ENCODE assay signal across 1 cellular context in the genomic region with DNA sequence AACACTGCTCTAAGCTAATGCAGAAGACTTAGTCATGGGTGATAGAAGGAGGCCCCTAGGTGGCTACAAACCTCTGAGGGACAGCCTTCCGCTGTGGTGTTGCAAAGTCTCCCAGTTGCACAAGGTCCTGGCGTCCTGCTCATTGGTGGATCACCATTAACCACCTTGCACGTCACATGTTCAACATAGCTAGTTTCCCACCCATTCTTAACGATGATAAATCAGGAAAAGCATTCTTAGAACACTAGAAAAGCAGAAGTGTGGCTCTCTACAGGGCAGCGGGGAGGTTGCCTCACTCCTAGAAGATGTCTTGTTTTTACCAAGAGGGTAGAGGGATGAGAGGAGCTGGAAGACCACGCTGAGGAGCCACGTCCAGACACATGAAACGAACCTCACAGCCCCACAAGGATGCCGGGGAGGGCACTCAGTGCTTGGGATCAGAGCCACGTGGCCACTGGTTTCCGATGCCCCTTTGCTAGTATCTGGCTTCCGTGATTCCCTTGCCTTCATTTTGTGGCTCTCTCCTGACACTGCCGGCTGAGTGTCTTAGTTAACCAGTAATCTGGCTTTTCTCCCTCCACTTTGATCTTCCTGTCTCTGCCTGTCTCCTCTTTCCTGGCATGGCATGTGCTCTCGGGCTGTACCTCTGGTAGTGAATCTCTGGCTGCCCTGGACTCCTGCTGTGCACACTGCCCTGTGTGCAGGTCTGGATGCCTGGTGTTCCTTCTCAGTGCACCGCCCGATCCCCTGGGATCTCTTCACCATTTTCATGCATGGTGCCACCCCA.
TF ChIP-seq lines count a peak whose summit lies in the region.

No MANE protein-coding gene starts in this region.

TF ChIP-seq in HepG2, 621 proteins besides CTCF, POLR2A, EP300 and RAD21 (continued from another document and continues in another):
- peak; percentile 82; the same call in 1 of the 2 replicates for TF ChIP-seq ZNF142 (CRISPR knock-in tag; IDR thresholded peaks at IDR 0.05)
- TF ChIP-seq, protein P1, sequence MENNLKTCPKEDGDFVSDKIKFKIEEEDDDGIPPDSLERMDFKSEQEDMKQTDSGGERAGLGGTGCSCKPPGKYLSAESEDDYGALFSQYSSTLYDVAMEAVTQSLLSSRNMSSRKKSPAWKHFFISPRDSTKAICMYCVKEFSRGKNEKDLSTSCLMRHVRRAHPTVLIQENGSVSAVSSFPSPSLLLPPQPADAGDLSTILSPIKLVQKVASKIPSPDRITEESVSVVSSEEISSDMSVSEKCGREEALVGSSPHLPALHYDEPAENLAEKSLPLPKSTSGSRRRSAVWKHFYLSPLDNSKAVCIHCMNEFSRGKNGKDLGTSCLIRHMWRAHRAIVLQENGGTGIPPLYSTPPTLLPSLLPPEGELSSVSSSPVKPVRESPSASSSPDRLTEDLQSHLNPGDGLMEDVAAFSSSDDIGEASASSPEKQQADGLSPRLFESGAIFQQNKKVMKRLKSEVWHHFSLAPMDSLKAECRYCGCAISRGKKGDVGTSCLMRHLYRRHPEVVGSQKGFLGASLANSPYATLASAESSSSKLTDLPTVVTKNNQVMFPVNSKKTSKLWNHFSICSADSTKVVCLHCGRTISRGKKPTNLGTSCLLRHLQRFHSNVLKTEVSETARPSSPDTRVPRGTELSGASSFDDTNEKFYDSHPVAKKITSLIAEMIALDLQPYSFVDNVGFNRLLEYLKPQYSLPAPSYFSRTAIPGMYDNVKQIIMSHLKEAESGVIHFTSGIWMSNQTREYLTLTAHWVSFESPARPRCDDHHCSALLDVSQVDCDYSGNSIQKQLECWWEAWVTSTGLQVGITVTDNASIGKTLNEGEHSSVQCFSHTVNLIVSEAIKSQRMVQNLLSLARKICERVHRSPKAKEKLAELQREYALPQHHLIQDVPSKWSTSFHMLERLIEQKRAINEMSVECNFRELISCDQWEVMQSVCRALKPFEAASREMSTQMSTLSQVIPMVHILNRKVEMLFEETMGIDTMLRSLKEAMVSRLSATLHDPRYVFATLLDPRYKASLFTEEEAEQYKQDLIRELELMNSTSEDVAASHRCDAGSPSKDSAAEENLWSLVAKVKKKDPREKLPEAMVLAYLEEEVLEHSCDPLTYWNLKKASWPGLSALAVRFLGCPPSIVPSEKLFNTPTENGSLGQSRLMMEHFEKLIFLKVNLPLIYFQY (CRISPR knock-in tag; IDR thresholded peaks at IDR 0.05; ENCODE audit: borderline replicate concordance): peak; percentile 45; the same call in 1 of the 2 replicates
- no peak for TF ChIP-seq USF2 (IDR thresholded peaks at IDR 0.05; ENCODE audit: low read depth, low read length)
- peak; percentile 14; the same call in 1 of the 2 replicates for TF ChIP-seq USF2 (CRISPR knock-in tag; IDR thresholded peaks at IDR 0.05; ENCODE audit: borderline replicate concordance)
- peak; percentile 92 for TF ChIP-seq ZNF431 (CRISPR knock-in tag; IDR thresholded peaks at IDR 0.05; ENCODE audit: borderline replicate concordance, low read depth)
- peak; percentile 95 for TF ChIP-seq TBX2 (CRISPR knock-in tag; IDR thresholded peaks at IDR 0.05; ENCODE audit: borderline replicate concordance)
- TF ChIP-seq, protein P2, sequence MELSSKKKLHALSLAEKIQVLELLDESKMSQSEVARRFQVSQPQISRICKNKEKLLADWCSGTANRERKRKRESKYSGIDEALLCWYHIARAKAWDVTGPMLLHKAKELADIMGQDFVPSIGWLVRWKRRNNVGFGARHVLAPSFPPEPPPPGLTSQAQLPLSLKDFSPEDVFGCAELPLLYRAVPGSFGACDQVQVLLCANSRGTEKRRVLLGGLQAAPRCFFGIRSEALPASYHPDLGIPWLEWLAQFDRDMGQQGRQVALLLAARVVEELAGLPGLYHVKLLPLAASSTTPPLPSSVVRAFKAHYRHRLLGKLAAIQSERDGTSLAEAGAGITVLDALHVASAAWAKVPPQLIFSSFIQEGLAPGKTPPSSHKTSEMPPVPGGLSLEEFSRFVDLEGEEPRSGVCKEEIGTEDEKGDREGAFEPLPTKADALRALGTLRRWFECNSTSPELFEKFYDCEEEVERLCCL (CRISPR knock-in tag; IDR thresholded peaks at IDR 0.05; ENCODE audit: borderline replicate concordance): peak; percentile 85; the same call in 1 of the 2 replicates
- TF ChIP-seq ERF (CRISPR knock-in tag; IDR thresholded peaks at IDR 0.05): peak; percentile 95
- TF ChIP-seq ZNF703 (CRISPR knock-in tag; IDR thresholded peaks at IDR 0.05; ENCODE audit: borderline replicate concordance): no peak
- no peak for TF ChIP-seq ZNF407 (CRISPR knock-in tag; IDR thresholded peaks at IDR 0.05; ENCODE audit: not compliant biosample characterization)
- TF ChIP-seq ZGPAT (CRISPR knock-in tag; IDR thresholded peaks at IDR 0.05): peak; percentile 77
- peak; percentile 95; the same call in 1 of the 2 replicates for TF ChIP-seq ZNF772 (CRISPR knock-in tag; IDR thresholded peaks at IDR 0.05)
- TF ChIP-seq, protein P3, sequence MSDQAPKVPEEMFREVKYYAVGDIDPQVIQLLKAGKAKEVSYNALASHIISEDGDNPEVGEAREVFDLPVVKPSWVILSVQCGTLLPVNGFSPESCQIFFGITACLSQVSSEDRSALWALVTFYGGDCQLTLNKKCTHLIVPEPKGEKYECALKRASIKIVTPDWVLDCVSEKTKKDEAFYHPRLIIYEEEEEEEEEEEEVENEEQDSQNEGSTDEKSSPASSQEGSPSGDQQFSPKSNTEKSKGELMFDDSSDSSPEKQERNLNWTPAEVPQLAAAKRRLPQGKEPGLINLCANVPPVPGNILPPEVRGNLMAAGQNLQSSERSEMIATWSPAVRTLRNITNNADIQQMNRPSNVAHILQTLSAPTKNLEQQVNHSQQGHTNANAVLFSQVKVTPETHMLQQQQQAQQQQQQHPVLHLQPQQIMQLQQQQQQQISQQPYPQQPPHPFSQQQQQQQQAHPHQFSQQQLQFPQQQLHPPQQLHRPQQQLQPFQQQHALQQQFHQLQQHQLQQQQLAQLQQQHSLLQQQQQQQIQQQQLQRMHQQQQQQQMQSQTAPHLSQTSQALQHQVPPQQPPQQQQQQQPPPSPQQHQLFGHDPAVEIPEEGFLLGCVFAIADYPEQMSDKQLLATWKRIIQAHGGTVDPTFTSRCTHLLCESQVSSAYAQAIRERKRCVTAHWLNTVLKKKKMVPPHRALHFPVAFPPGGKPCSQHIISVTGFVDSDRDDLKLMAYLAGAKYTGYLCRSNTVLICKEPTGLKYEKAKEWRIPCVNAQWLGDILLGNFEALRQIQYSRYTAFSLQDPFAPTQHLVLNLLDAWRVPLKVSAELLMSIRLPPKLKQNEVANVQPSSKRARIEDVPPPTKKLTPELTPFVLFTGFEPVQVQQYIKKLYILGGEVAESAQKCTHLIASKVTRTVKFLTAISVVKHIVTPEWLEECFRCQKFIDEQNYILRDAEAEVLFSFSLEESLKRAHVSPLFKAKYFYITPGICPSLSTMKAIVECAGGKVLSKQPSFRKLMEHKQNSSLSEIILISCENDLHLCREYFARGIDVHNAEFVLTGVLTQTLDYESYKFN (CRISPR knock-in tag; conservative IDR thresholded peaks at IDR 0.05): peak; percentile 83
- peak; percentile 87; the same call in 1 of the 2 replicates for TF ChIP-seq ZNF441 (CRISPR knock-in tag; IDR thresholded peaks at IDR 0.05; ENCODE audit: borderline replicate concordance)
